Comparison of ENCODE assay signal across 16 cellular contexts in genomic region chr2:19336781-19337180, GRCh38. TPM values are rescaled to one million over a fixed set of nuclear protein-coding genes. Genes with fewer than 3 reads are reported as not detected.
DNase-seq lines count a peak whose midpoint lies in the region; ATAC-seq lines count a peak whose summit lies in the region.
"Had no signal": no experiment of that assay in that cellular context is flagged by ENCODE, and none has a peak within 500 bp of the region (broad histone marks: within the 10 kb centered on the region; RNA-seq: fewer than 3 reads in every experiment).

No MANE protein-coding gene starts in this region.

- peak overlapping the region; percentile 54 for H3K27ac ChIP-seq in caudate nucleus (ENCODE audit: low read depth, low read length)
- peak overlapping the region; percentile 60 for H3K27ac ChIP-seq in temporal lobe (ENCODE audit: low read depth, low read length)
- H3K27ac ChIP-seq: C4-2B, PC-9, RWPE1, SJCRH30 had no signal

- ATAC-seq in left cardiac atrium (peak; percentile 96 to 98), GM18909 (IDR thresholded peaks at IDR 0.05; ENCODE audit: poor library complexity, unreplicated experiment) (no peak)
- ATAC-seq: K562 had no signal

- intact Hi-C loops in left cardiac atrium (cut with DNase I) (no loop called here), posterior vena cava (cut with DNase I) (no loop called here)

- peak in 7 of 61 donors; percentile 4 to 43 (median 30) for DNase-seq in caudate nucleus (lab: John Stamatoyannopoulos, UW)
- DNase-seq in left cardiac atrium, result peak; percentile 48
- peak; percentile 59 for DNase-seq in midbrain (lab: John Stamatoyannopoulos, UW)
- no peak for DNase-seq in posterior vena cava (ENCODE audit: low spot score)
- DNase-seq in activated CD8-positive, alpha-beta memory T cell treated with anti-CD3 and anti-CD28 coated beads, Interleukin-2, amount 50 U/mL, for 48 hours, result no peak
- DNase-seq: NCI-H1092 treated with DMSO at 0.1 percent for 48 hours, NCI-H1694, NCI-H2081 treated with DMSO at 0.1 percent for 48 hours, NCI-H510A treated with DMSO at 0.1 percent for 48 hours, PC-9, SJCRH30 had no signal

RNA-seq across cellular contexts. Expression of gene OSR1, which starts 21.6 kb away (rescaled TPM):
- total RNA-seq in left cardiac atrium, result 10 to 100 TPM; 59.7 to 67.9 TPM
- 1.7 TPM for total RNA-seq in temporal lobe
- total RNA-seq in posterior vena cava, result 10 to 100 TPM; 74.0 to 78.3 TPM
- total RNA-seq: K562 had no signal

Comparison
In these comparisons a context has a peak if more than half of its experiments do, and no peak if none do; other contexts are left out.
1. DNase-seq: peak in left cardiac atrium (single experiment) and midbrain (single experiment); none in posterior vena cava (single experiment) and activated CD8-positive, alpha-beta memory T cell treated with anti-CD3 and anti-CD28 coated beads, Interleukin-2, amount 50 U/mL, for 48 hours (single experiment).
2. RNA of gene OSR1, which starts 21.6 kb away (total RNA-seq): 74.0 to 78.3 TPM in posterior vena cava and 59.7 to 67.9 TPM in left cardiac atrium; 1.7 TPM in temporal lobe (single experiment); every median in the first group is over 10 times any median in the second.